ENCODE assay signal across 1 cellular context in genomic region chrX:95823796-95824195, GRCh38.
TF ChIP-seq lines count a peak whose summit lies in the region.

No MANE protein-coding gene starts in this region.

TF ChIP-seq in HepG2, 621 proteins besides CTCF, POLR2A, EP300 and RAD21 (continued from another document):
- no peak for TF ChIP-seq KIAA2018 (CRISPR knock-in tag; IDR thresholded peaks at IDR 0.05; ENCODE audit: borderline replicate concordance)
- TF ChIP-seq YEATS2 (CRISPR knock-in tag; IDR thresholded peaks at IDR 0.05; ENCODE audit: borderline replicate concordance), result no peak
- no peak for TF ChIP-seq ZNF142 (CRISPR knock-in tag; IDR thresholded peaks at IDR 0.05)
- no peak for TF ChIP-seq ZBTB7A (CRISPR knock-in tag; IDR thresholded peaks at IDR 0.05)
- no peak for TF ChIP-seq MED13 (CRISPR knock-in tag; IDR thresholded peaks at IDR 0.05)
- no peak for TF ChIP-seq ATM (IDR thresholded peaks at IDR 0.05; ENCODE audit: borderline replicate concordance)
- no peak for TF ChIP-seq ZFP37 (CRISPR knock-in tag; IDR thresholded peaks at IDR 0.05; ENCODE audit: borderline replicate concordance)
- no peak for TF ChIP-seq ZNF746 (CRISPR knock-in tag; IDR thresholded peaks at IDR 0.05)
- TF ChIP-seq, protein P1, sequence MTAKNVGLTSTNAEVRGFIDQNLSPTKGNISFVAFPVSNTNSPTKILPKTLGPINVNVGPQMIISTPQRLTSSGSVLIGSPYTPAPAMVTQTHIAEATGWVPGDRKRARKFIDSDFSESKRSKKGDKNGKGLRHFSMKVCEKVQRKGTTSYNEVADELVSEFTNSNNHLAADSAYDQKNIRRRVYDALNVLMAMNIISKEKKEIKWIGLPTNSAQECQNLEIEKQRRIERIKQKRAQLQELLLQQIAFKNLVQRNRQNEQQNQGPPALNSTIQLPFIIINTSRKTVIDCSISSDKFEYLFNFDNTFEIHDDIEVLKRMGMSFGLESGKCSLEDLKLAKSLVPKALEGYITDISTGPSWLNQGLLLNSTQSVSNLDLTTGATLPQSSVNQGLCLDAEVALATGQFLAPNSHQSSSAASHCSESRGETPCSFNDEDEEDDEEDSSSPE (CRISPR knock-in tag; IDR thresholded peaks at IDR 0.05), result no peak
